In the genomic region with DNA sequence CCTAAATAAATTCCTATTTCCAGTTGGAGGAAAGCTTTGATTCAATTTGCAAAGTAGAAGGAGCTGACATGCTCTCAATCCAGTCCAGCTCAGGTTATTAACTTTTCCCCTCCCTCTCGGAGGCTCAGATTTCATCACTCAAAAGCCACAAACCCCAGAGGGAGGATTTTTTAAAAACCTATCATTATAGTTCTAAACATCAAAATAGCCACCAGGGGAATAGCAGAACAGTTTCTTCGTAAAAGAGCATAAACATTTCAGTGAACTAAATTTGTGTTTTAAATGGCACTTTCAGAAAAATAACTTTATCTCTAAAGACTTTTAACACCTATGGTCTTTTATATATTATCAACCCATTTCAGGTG, we compare ENCODE assay signal across 9 cellular contexts. TPM values are rescaled to one million over a fixed set of nuclear protein-coding genes. Genes with fewer than 3 reads are reported as not detected.
DNase-seq lines count a peak whose midpoint lies in the region; ATAC-seq and TF ChIP-seq lines count a peak whose summit lies in the region.
"Had no signal": no experiment of that assay in that cellular context is flagged by ENCODE, and none has a peak within 500 bp of the region (broad histone marks: within the 10 kb centered on the region; RNA-seq: fewer than 3 reads in every experiment).

No MANE protein-coding gene starts in this region.

- H3K36me3 Mint-ChIP-seq in CD4-positive, CD25-positive, alpha-beta regulatory T cell, result no peaks in the 10 kb centered on the region
- peaks cover 10% of the 10 kb centered on the region for H3K36me3 Mint-ChIP-seq in activated naive CD8-positive, alpha-beta T cell

- peak overlapping the region; percentile 96 for H3K4me3 ChIP-seq in CD4-positive, CD25-positive, alpha-beta regulatory T cell (ENCODE audit: low read depth, low read length)
- peak overlapping the region; percentile 44 to 65 (median 55) for H3K4me3 ChIP-seq in liver (ENCODE audit: low read depth in 1 of 3, low read length in 3 of 3)

- no peaks in the 10 kb centered on the region for H3K27me3 ChIP-seq in CD4-positive, CD25-positive, alpha-beta regulatory T cell (ENCODE audit: control insufficient read depth, insufficient read depth, low read length)
- H3K27me3 ChIP-seq in liver (ENCODE audit: control insufficient read depth in 4 of 4, insufficient read depth in 4 of 4, low read length in 3 of 4), result no peaks in the 10 kb centered on the region

- no peaks in the 10 kb centered on the region for H3K36me3 ChIP-seq in CD4-positive, CD25-positive, alpha-beta regulatory T cell (ENCODE audit: control insufficient read depth, insufficient read depth, low read length)
- peaks cover 0 to 2% (median 0%) of the 10 kb centered on the region in 4 donors for H3K36me3 ChIP-seq in liver (ENCODE audit: control insufficient read depth in 4 of 4, insufficient read depth in 3 of 4, low read depth in 1 of 4, low read length in 3 of 4)

- peak overlapping the region; percentile 86 to 100 (median 90) for H3K4me3 Mint-ChIP-seq in CD4-positive, CD25-positive, alpha-beta regulatory T cell
- peak overlapping the region; percentile 94 for H3K4me3 Mint-ChIP-seq in activated naive CD8-positive, alpha-beta T cell

- in situ Hi-C loops in KBM-7 (cut with MboI; ENCODE audit: low pct_unique_long_range_greater_than_20kb, low sequenced_read_pairs), result no loop called here

- H3K9ac ChIP-seq in liver (ENCODE audit: low read depth in 1 of 2, low read length in 2 of 2), result peak overlapping the region; percentile 52 to 91

- ATAC-seq in CD4-positive, CD25-positive, alpha-beta regulatory T cell (ENCODE audit: low read depth in 2 of 2), result peak; percentile 10 to 28
- ATAC-seq in HG02852 (IDR thresholded peaks at IDR 0.05; ENCODE audit: unreplicated experiment) (no peak), HG03457 (IDR thresholded peaks at IDR 0.05; ENCODE audit: unreplicated experiment) (no peak)

- H3K27ac ChIP-seq in CD4-positive, CD25-positive, alpha-beta regulatory T cell (ENCODE audit: insufficient read depth, low read length, poor library complexity, severe bottlenecking), result peak overlapping the region; percentile 94
- peak overlapping the region; percentile 81 to 89 for H3K27ac ChIP-seq in liver (ENCODE audit: low read depth in 1 of 2, low read length in 2 of 2)

- peak in 1 of 2 donors; percentile 25 for TF ChIP-seq RAD21 in liver (IDR thresholded peaks at IDR 0.05)

- TF ChIP-seq CTCF in liver (IDR thresholded peaks at IDR 0.05; ENCODE audit: low read depth, low read length, missing input control), result no peak

- no peaks in the 10 kb centered on the region for H3K9me3 ChIP-seq in CD4-positive, CD25-positive, alpha-beta regulatory T cell (ENCODE audit: control insufficient read depth in 2 of 2, low read length in 2 of 2)
- H3K9me3 ChIP-seq in liver (ENCODE audit: control insufficient read depth in 4 of 4, low read length in 3 of 4), result no peaks in the 10 kb centered on the region

- H3K27ac Mint-ChIP-seq in CD4-positive, CD25-positive, alpha-beta regulatory T cell, result peak overlapping the region; percentile 94 to 100 (median 98)
- H3K27ac Mint-ChIP-seq in activated naive CD8-positive, alpha-beta T cell, result peak overlapping the region; percentile 99

- H3K4me1 Mint-ChIP-seq in CD4-positive, CD25-positive, alpha-beta regulatory T cell, result peaks cover 40 to 90% (median 72%) of the 10 kb centered on the region in 4 donors
- peaks cover 88% of the 10 kb centered on the region for H3K4me1 Mint-ChIP-seq in activated naive CD8-positive, alpha-beta T cell (ENCODE audit: low read depth)

- no peaks in the 10 kb centered on the region for H3K9me3 Mint-ChIP-seq in CD4-positive, CD25-positive, alpha-beta regulatory T cell
- H3K9me3 Mint-ChIP-seq in activated naive CD8-positive, alpha-beta T cell (ENCODE audit: low read depth), result no peaks in the 10 kb centered on the region

- 16% methylated on average over 2 of the region's 2 CpGs for WGBS in liver

- H3K27me3 Mint-ChIP-seq in CD4-positive, CD25-positive, alpha-beta regulatory T cell, result no peaks in the 10 kb centered on the region
- no peaks in the 10 kb centered on the region for H3K27me3 Mint-ChIP-seq in activated naive CD8-positive, alpha-beta T cell

- H3K4me1 ChIP-seq in CD4-positive, CD25-positive, alpha-beta regulatory T cell (ENCODE audit: control insufficient read depth, insufficient read depth, low read length, poor library complexity, severe bottlenecking), result peaks cover 96% of the 10 kb centered on the region
- peaks cover 0 to 25% (median 14%) of the 10 kb centered on the region in 4 donors for H3K4me1 ChIP-seq in liver (ENCODE audit: control insufficient read depth in 4 of 4, insufficient read depth in 4 of 4, low read length in 3 of 4)

- DNase-seq in CD4-positive, CD25-positive, alpha-beta regulatory T cell, result peak in 2 of 3 donors; percentile 71 to 84
- DNase-seq in KBM-7 (peak; percentile 43), GDM1 (lab: John Stamatoyannopoulos, UW) (no peak), NCI-H1092 (lab: John Stamatoyannopoulos, UW) (no peak)
- DNase-seq: GOT3 had no signal

TF ChIP-seq in liver, 16 proteins besides CTCF, POLR2A, EP300 and RAD21:
- TF ChIP-seq EGR1 (IDR thresholded peaks at IDR 0.05; ENCODE audit: low read depth in 2 of 2) (no peak), ATF3 (IDR thresholded peaks at IDR 0.05) (peak; percentile 25)

RNA-seq across cellular contexts. Expression of gene GPRIN3, which starts 8.8 kb away (rescaled TPM):
- 78.9 TPM for total RNA-seq in CD4-positive, CD25-positive, alpha-beta regulatory T cell
- 10 to 100 TPM; 11.7 to 13.4 (median 12.6) TPM for polyA plus RNA-seq in CD4-positive, CD25-positive, alpha-beta regulatory T cell
- 1 to 10 TPM; 1.4 to 1.5 TPM for total RNA-seq in liver
- polyA plus RNA-seq in liver, result under 1 TPM; 0.25 to 0.44 TPM

Comparison
In these comparisons a context has a peak if more than half of its experiments do, and no peak if none do; other contexts are left out.
1. ATAC-seq: peak in CD4-positive, CD25-positive, alpha-beta regulatory T cell (2 of 2); none in HG02852 (single experiment) and HG03457 (single experiment).
2. DNase-seq: peak in CD4-positive, CD25-positive, alpha-beta regulatory T cell (2 of 3) and KBM-7 (single experiment); none in GDM1 (single experiment) and NCI-H1092 (single experiment).
3. RNA of gene GPRIN3, which starts 8.8 kb away (total RNA-seq): 78.9 TPM in CD4-positive, CD25-positive, alpha-beta regulatory T cell (single experiment); 1.4 to 1.5 TPM in liver; every median in the first group is over 10 times any median in the second.